1 cellular context compared by ENCODE assay signal in the genomic region with DNA sequence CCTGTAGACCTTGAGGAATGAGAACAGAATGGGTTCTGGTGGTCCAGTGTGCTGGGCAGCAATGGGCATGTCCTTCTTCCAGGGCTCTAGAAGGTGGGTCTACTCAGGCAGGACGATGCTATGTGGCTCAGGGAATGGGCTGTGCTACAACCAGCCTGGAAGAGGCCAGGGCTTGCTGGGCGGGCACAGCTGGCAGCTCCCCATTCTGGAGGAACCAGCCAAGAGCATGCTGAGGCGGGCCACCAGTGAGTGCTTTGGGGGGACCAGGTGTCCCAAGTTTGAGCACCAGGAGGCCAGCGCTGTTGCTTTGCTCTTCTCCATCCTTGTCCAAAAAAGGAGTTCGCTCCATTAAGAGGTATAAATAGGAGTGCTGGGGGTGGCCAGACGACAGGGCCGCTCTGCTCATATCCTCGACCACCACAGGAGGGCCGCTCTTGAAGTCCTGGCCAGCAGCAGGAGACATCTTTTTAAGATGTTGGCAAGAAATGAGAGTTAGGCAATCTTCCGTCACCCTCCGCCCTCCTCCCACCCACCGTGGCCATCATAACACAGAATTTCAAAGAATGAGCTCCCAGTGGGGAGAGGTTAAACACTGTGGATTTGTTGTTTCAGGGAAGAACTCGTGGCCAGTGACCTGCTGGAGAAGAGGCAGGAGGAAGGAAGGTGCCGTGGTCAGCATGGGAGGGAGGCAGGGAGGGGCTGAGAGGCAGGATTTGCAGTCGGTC.
TF ChIP-seq lines count a peak whose summit lies in the region.

No MANE protein-coding gene starts in this region.

TF ChIP-seq in HCT116, 20 proteins besides CTCF, POLR2A, EP300 and RAD21 (continued from another document):
- TF ChIP-seq, protein P1, sequence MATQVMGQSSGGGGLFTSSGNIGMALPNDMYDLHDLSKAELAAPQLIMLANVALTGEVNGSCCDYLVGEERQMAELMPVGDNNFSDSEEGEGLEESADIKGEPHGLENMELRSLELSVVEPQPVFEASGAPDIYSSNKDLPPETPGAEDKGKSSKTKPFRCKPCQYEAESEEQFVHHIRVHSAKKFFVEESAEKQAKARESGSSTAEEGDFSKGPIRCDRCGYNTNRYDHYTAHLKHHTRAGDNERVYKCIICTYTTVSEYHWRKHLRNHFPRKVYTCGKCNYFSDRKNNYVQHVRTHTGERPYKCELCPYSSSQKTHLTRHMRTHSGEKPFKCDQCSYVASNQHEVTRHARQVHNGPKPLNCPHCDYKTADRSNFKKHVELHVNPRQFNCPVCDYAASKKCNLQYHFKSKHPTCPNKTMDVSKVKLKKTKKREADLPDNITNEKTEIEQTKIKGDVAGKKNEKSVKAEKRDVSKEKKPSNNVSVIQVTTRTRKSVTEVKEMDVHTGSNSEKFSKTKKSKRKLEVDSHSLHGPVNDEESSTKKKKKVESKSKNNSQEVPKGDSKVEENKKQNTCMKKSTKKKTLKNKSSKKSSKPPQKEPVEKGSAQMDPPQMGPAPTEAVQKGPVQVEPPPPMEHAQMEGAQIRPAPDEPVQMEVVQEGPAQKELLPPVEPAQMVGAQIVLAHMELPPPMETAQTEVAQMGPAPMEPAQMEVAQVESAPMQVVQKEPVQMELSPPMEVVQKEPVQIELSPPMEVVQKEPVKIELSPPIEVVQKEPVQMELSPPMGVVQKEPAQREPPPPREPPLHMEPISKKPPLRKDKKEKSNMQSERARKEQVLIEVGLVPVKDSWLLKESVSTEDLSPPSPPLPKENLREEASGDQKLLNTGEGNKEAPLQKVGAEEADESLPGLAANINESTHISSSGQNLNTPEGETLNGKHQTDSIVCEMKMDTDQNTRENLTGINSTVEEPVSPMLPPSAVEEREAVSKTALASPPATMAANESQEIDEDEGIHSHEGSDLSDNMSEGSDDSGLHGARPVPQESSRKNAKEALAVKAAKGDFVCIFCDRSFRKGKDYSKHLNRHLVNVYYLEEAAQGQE (IDR thresholded peaks at IDR 0.05; ENCODE audit: low read depth) = no peak
- TF ChIP-seq ZFX (IDR thresholded peaks at IDR 0.05) (no peak), SRF (IDR thresholded peaks at IDR 0.05; ENCODE audit: low read depth) (no peak), SP1 (IDR thresholded peaks at IDR 0.05; ENCODE audit: low read depth) (no peak), EZH2phosphoT487 (IDR thresholded peaks at IDR 0.05; ENCODE audit: borderline replicate concordance) (no peak), YY1 (IDR thresholded peaks at IDR 0.05; ENCODE audit: extremely low read depth, insufficient replicate concordance, low read depth, low read length) (no peak), CBX3 (IDR thresholded peaks at IDR 0.05; ENCODE audit: low read depth) (no peak)
